Comparison of ENCODE assay signal across 13 cellular contexts in the genomic region with DNA sequence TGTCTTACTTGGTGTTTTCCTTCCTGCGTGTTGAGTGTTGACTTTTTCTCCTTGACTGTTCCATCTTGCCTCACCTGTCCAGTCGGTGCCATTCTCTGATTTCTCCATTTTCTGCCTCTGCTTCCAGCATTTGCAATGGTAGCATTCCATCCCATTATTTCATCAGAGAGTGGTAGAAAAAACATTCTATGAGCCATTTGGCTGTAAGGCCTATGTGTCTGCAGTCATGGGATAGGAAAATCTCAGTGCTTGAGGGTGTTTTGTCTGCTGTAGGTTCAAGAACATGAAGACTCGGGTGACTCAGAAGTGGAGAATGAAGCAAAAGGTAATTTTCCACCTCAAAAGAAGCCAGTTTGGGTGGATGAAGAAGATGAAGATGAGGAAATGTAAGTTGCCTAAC. TPM values are rescaled to one million over a fixed set of nuclear protein-coding genes. Genes with fewer than 3 reads are reported as not detected.
DNase-seq lines count a peak whose midpoint lies in the region; ATAC-seq, FAIRE-seq and TF ChIP-seq lines count a peak whose summit lies in the region.
"Had no signal": no experiment of that assay in that cellular context is flagged by ENCODE, and none has a peak within 500 bp of the region (broad histone marks: within the 10 kb centered on the region; RNA-seq: fewer than 3 reads in every experiment).

No MANE protein-coding gene starts in this region.

- no peak for DNase-seq in activated naive CD4-positive, alpha-beta T cell treated with anti-CD3 and anti-CD28 coated beads, Interleukin-2, amount 50 U/mL, for 72 hours (ENCODE audit: low spot score in 2 of 2)
- DNase-seq in activated naive CD4-positive, alpha-beta T cell treated with anti-CD3 and anti-CD28 coated beads, Interleukin-2, amount 50 U/mL, for 16 hours = no peak
- DNase-seq in T-helper 17 cell (no peak), foreskin keratinocyte (peak; percentile 50 to 83), type B pancreatic cell (ENCODE audit: extremely low spot score, unreplicated experiment) (no peak), kidney (no peak), NCI-H146 treated with DMSO at 0.1 percent for 48 hours (lab: John Stamatoyannopoulos, UW; ENCODE audit: unreplicated experiment) (no peak)
- DNase-seq: heart left ventricle; NCI-H2171; stimulated activated naive CD4-positive, alpha-beta T cell treated with Interleukin-2 at 50 U/mL for 16 hours had no signal

- intact Hi-C loops in kidney (cut with DNase I) = no loop called here

- H3K27me3 ChIP-seq in foreskin keratinocyte = no peaks in the 10 kb centered on the region
- H3K27me3 ChIP-seq: heart left ventricle had no signal

- no peak for FAIRE-seq in kidney (lab: Jason Lieb, UNC)

- H3K4me1 ChIP-seq in foreskin keratinocyte = peaks cover 18% of the 10 kb centered on the region
- H3K4me1 ChIP-seq in kidney (ENCODE audit: control insufficient read depth in 1 of 2, insufficient read depth in 1 of 2, low read depth in 1 of 2, low read length in 2 of 2) = peaks cover 13 to 15% of the 10 kb centered on the region in 2 donors

- no peak overlapping the region for H3K27ac ChIP-seq in foreskin keratinocyte
- no peak overlapping the region for H3K27ac ChIP-seq in kidney (ENCODE audit: low read depth in 2 of 2, low read length in 2 of 2)
- H3K27ac ChIP-seq: coronary artery had no signal

- TF ChIP-seq CTCF in foreskin keratinocyte (conservative IDR thresholded peaks at IDR 0.05) (no peak), type B pancreatic cell (conservative IDR thresholded peaks at IDR 0.05) (no peak), kidney (IDR thresholded peaks at IDR 0.05; ENCODE audit: borderline replicate concordance, extremely low read depth, insufficient read depth) (no peak)

- H3K27ac Mint-ChIP-seq in activated naive CD4-positive, alpha-beta T cell treated with anti-CD3 and anti-CD28 coated beads, Interleukin-2, amount 50 U/mL, for 72 hours = peak overlapping the region; percentile 78 to 93
- peak overlapping the region; percentile 72 for H3K27ac Mint-ChIP-seq in T-helper 17 cell
- H3K27ac Mint-ChIP-seq in type B pancreatic cell = peak overlapping the region; percentile 47

- no peaks in the 10 kb centered on the region for H3K27me3 Mint-ChIP-seq in T-helper 17 cell
- H3K27me3 Mint-ChIP-seq in type B pancreatic cell = no peaks in the 10 kb centered on the region

- ATAC-seq in activated naive CD4-positive, alpha-beta T cell treated with anti-CD3 and anti-CD28 coated beads, Interleukin-2, amount 50 U/mL, for 72 hours = no peak
- ATAC-seq in T-helper 17 cell (no peak), foreskin keratinocyte (no peak), HG03521 (IDR thresholded peaks at IDR 0.05; ENCODE audit: unreplicated experiment) (no peak)
- ATAC-seq: heart left ventricle, Right ventricle myocardium inferior had no signal

- H3K9me3 ChIP-seq in T-helper 17 cell (ENCODE audit: control insufficient read depth, low read length, poor library complexity, severe bottlenecking) = no peaks in the 10 kb centered on the region
- no peaks in the 10 kb centered on the region for H3K9me3 ChIP-seq in kidney (ENCODE audit: control insufficient read depth in 1 of 2, low read length in 2 of 2)
- H3K9me3 ChIP-seq: heart left ventricle had no signal

- H3K9me3 Mint-ChIP-seq in activated naive CD4-positive, alpha-beta T cell treated with anti-CD3 and anti-CD28 coated beads, Interleukin-2, amount 50 U/mL, for 72 hours = no peaks in the 10 kb centered on the region
- no peaks in the 10 kb centered on the region for H3K9me3 Mint-ChIP-seq in type B pancreatic cell

- H3K4me3 Mint-ChIP-seq in T-helper 17 cell = peak overlapping the region; percentile 81
- H3K4me3 Mint-ChIP-seq in type B pancreatic cell = peak overlapping the region; percentile 75

- peaks cover 38 to 39% of the 10 kb centered on the region in 2 donors for H3K36me3 Mint-ChIP-seq in activated naive CD4-positive, alpha-beta T cell treated with anti-CD3 and anti-CD28 coated beads, Interleukin-2, amount 50 U/mL, for 72 hours
- H3K36me3 Mint-ChIP-seq in T-helper 17 cell (ENCODE audit: low read depth) (peaks cover 7% of the 10 kb centered on the region), type B pancreatic cell (peaks cover 24% of the 10 kb centered on the region)

- H3K4me1 Mint-ChIP-seq in T-helper 17 cell (peaks cover 42% of the 10 kb centered on the region), type B pancreatic cell (ENCODE audit: unreplicated experiment) (peaks cover 28% of the 10 kb centered on the region)

- no peak overlapping the region for H3K4me3 ChIP-seq in kidney (ENCODE audit: low read length in 2 of 2)
- H3K4me3 ChIP-seq: coronary artery had no signal

- H3K36me3 ChIP-seq in kidney (ENCODE audit: control insufficient read depth in 1 of 2, insufficient read depth in 2 of 2, low read length in 2 of 2) = peaks cover 5 to 18% of the 10 kb centered on the region in 2 donors

- no peak overlapping the region for H3K9ac ChIP-seq in kidney (ENCODE audit: low read length in 2 of 2)

RNA-seq across cellular contexts. Expression of gene UTP18, which starts 2.7 kb away (rescaled TPM):
- total RNA-seq in activated naive CD4-positive, alpha-beta T cell treated with anti-CD3 and anti-CD28 coated beads, Interleukin-2, amount 50 U/mL, for 72 hours = 10 to 100 TPM; 44.1 to 56.3 TPM
- total RNA-seq in T-helper 17 cell = 10 to 100 TPM; 49.3 to 54.1 TPM
- 52.6 and 62.6 TPM in 2 replicates for total RNA-seq in foreskin keratinocyte
- polyA plus RNA-seq in foreskin keratinocyte = 39.5 and 52.1 TPM in 2 replicates
- 29.4 and 38.8 TPM in 2 replicates for total RNA-seq in type B pancreatic cell (ENCODE audit: low replicate concordance)
- 31.1 TPM for total RNA-seq in kidney
- 28.8 TPM for polyA plus RNA-seq in kidney (ENCODE audit: insufficient read depth, low read depth, low replicate concordance)

RNA-seq across cellular contexts. Expression of gene MBTD1, which starts 3.2 kb away (rescaled TPM):
- 10 to 100 TPM; 11.3 to 16.5 TPM for total RNA-seq in activated naive CD4-positive, alpha-beta T cell treated with anti-CD3 and anti-CD28 coated beads, Interleukin-2, amount 50 U/mL, for 72 hours
- total RNA-seq in T-helper 17 cell = 10 to 100 TPM; 27.5 to 33.7 TPM
- 5.0 and 5.2 TPM in 2 replicates for total RNA-seq in foreskin keratinocyte
- 1.3 TPM in 2 replicates for polyA plus RNA-seq in foreskin keratinocyte
- total RNA-seq in type B pancreatic cell (ENCODE audit: low replicate concordance) = 24.7 and 35.9 TPM in 2 replicates
- total RNA-seq in kidney = 14.9 TPM
- polyA plus RNA-seq in kidney (ENCODE audit: insufficient read depth, low read depth, low replicate concordance) = 4.8 TPM

Comparison
In these comparisons a context has a peak if more than half of its experiments do, and no peak if none do; other contexts are left out.
1. DNase-seq: peak in foreskin keratinocyte (2 of 2); none in activated naive CD4-positive, alpha-beta T cell treated with anti-CD3 and anti-CD28 coated beads, Interleukin-2, amount 50 U/mL, for 72 hours (0 of 2), activated naive CD4-positive, alpha-beta T cell treated with anti-CD3 and anti-CD28 coated beads, Interleukin-2, amount 50 U/mL, for 16 hours (single experiment), T-helper 17 cell (0 of 3), type B pancreatic cell (single experiment), kidney (single experiment) and NCI-H146 treated with DMSO at 0.1 percent for 48 hours (single experiment).
2. Peak in every context shown above with its lines, with median percentiles within 50 percentile points of each other: H3K27ac Mint-ChIP-seq.